ENCODE assay signal across 8 cellular contexts in the genomic region with DNA sequence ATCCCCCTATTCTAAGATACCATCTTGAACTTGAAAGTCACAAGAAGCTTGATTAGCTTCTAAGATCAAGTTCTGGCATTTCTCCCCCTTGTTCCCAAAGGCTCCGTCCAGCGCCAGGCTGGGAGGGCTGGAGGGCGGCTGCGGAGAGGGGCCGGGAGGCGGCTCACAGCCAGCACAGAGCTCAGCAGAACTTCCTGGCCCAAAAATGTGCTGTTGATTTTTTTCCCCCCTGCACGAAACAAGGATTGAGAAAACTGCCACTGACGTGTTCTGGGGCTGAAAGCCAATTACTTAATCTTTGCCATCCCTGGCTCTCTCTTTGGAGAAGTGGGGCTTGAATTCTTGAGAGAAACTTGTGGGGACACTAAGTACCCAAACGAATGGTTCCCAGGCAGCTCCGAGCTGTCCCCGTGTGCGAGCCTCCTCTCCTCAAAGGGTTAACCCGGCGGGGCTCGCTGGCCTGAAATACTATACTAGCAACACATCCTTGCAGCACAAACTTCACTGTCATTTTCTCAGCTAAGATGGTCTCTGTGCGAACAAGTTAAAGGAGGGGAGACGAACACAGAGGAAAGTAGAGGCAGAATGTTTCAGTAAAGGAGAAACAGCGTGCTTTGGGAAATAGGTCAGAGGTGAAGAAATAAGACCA. TPM values are rescaled to one million over a fixed set of nuclear protein-coding genes. Genes with fewer than 3 reads are reported as not detected.
A peak's percentile ranks its signal among the peaks of the same experiment; 100 is the strongest.
DNase-seq lines count a peak whose midpoint lies in the region; ATAC-seq, FAIRE-seq and TF ChIP-seq lines count a peak whose summit lies in the region.

No MANE protein-coding gene starts in this region.

- no peak overlapping the region for H2AK5ac ChIP-seq in trophoblast cell (ENCODE audit: low read length)

- H3K14ac ChIP-seq in trophoblast cell (ENCODE audit: low read length) = peak overlapping the region; percentile 11

- no peak overlapping the region for H3K23ac ChIP-seq in trophoblast cell (ENCODE audit: low read length)

- peak overlapping the region; percentile 88 for H4K91ac ChIP-seq in trophoblast cell (ENCODE audit: low read depth, low read length)

- peaks cover 5% of the 10 kb centered on the region for H3K79me2 ChIP-seq in trophoblast cell (ENCODE audit: control insufficient read depth, insufficient read depth, low read length, poor library complexity)

- peaks cover 25% of the 10 kb centered on the region for H3K79me1 ChIP-seq in trophoblast cell (ENCODE audit: low read length)

- FAIRE-seq in GM18507 (lab: Jason Lieb, UNC) = no peak

- H3K18ac ChIP-seq in trophoblast cell (ENCODE audit: low read length) = peak overlapping the region; percentile 0

- DNase-seq in A673 (ENCODE audit: low spot score) (peak; percentile 62), GM18507 (ENCODE audit: extremely low spot score, insufficient read length, low read depth) (peak; percentile 9), NT2/D1 (ENCODE audit: low read depth, low spot score) (peak; percentile 36), left cardiac atrium (peak; percentile 83), trophoblast cell (peak; percentile 23 to 48), NCI-H2081 treated with DMSO at 0.1 percent for 48 hours (lab: John Stamatoyannopoulos, UW) (no peak)

- H3K27ac ChIP-seq in A673 (ENCODE audit: low read depth, low read length, poor library complexity, severe bottlenecking) = peak overlapping the region; percentile 67
- H3K27ac ChIP-seq in adipose tissue (ENCODE audit: low read depth, low read length) = peak overlapping the region; percentile 80
- peak overlapping the region; percentile 99 for H3K27ac ChIP-seq in trophoblast cell (ENCODE audit: low read depth, low read length)

- H3K4ac ChIP-seq in trophoblast cell (ENCODE audit: low read depth, low read length) = peak overlapping the region; percentile 56

- no peaks in the 10 kb centered on the region for H3K9me3 ChIP-seq in A673 (ENCODE audit: low read depth, low read length, poor library complexity, severe bottlenecking)
- no peaks in the 10 kb centered on the region for H3K9me3 ChIP-seq in NT2/D1 (ENCODE audit: insufficient read depth, low read length)
- H3K9me3 ChIP-seq in trophoblast cell (ENCODE audit: insufficient read depth, low read depth, low read length) = no peaks in the 10 kb centered on the region

- peak overlapping the region; percentile 51 for H4K12ac ChIP-seq in trophoblast cell (ENCODE audit: low read depth, low read length)

- H3K9ac ChIP-seq in NT2/D1 (ENCODE audit: insufficient read length, low read depth) = peak overlapping the region; percentile 72
- peak overlapping the region; percentile 64 for H3K9ac ChIP-seq in trophoblast cell (ENCODE audit: low read length)

- peak overlapping the region; percentile 51 for H3K4me3 ChIP-seq in A673 (ENCODE audit: low read depth, low read length, poor library complexity, severe bottlenecking)
- H3K4me3 ChIP-seq in NT2/D1 (ENCODE audit: insufficient read length, low read depth) = peak overlapping the region; percentile 54
- H3K4me3 ChIP-seq in trophoblast cell (ENCODE audit: low read depth, low read length) = peak overlapping the region; percentile 51

- H3K4me1 ChIP-seq in A673 (ENCODE audit: insufficient read depth, low read length, poor library complexity, severe bottlenecking) = peaks cover 40% of the 10 kb centered on the region
- H3K4me1 ChIP-seq in NT2/D1 (ENCODE audit: insufficient read depth, insufficient read length) = peaks cover 9% of the 10 kb centered on the region
- peaks cover 18 to 19% of the 10 kb centered on the region in 2 experiments for H3K4me1 ChIP-seq in trophoblast cell (ENCODE audit: control insufficient read depth in 1 of 2, insufficient read depth in 2 of 2, low read length in 2 of 2)

- peak overlapping the region; percentile 42 for H2BK12ac ChIP-seq in trophoblast cell (ENCODE audit: low read length)

- H3K36me3 ChIP-seq in A673 (ENCODE audit: insufficient read depth, low read length, poor library complexity, severe bottlenecking) (no peaks in the 10 kb centered on the region), NT2/D1 (ENCODE audit: insufficient read depth, insufficient read length, low read length) (peaks cover 3% of the 10 kb centered on the region), trophoblast cell (ENCODE audit: control insufficient read depth in 1 of 2, insufficient read depth in 2 of 2, low read length in 2 of 2) (no peaks in the 10 kb centered on the region)

- TF ChIP-seq CTCF in A673 (conservative IDR thresholded peaks at IDR 0.05; ENCODE audit: low read depth, low read length) = no peak

- intact Hi-C loops in A673 (cut with micrococcal nuclease; ENCODE audit: unreplicated experiment) (loop anchor here (10.0 kb wide), 1 partner anchor 120 kb away; a partner anchor contains a TSS), left cardiac atrium (cut with DNase I) (loop anchor here in 1 of 2 donors (10.0 kb wide), 1 partner anchor 120 kb away; a partner anchor contains a TSS)

- CTCF ChIA-PET in A673 (lab: Charles Lee) = interaction anchor here (1.0 to 1.2 kb wide), 2 partner anchors 244 to 347 kb away, joined by 3 to 7 read pairs; no protein-coding TSS in a partner anchor

- peak overlapping the region; percentile 38 for H4K8ac ChIP-seq in trophoblast cell (ENCODE audit: low read depth, low read length)

- POLR2A ChIA-PET in A673 (lab: Charles Lee; ENCODE audit: low non-redundant PET) = no interaction called here

- H2BK5ac ChIP-seq in trophoblast cell (ENCODE audit: low read depth, low read length, poor library complexity) = peak overlapping the region; percentile 48

- peak overlapping the region; percentile 1 for H2AFZ ChIP-seq in trophoblast cell (ENCODE audit: insufficient read depth, low read length, poor library complexity)

- H3K4me2 ChIP-seq in trophoblast cell (ENCODE audit: low read length) = peak overlapping the region; percentile 81

- H3K27me3 ChIP-seq in A673 (replicated peaks; ENCODE audit: insufficient read depth, low read depth, low read length, poor library complexity) = no peaks in the 10 kb centered on the region
- no peaks in the 10 kb centered on the region for H3K27me3 ChIP-seq in NT2/D1 (ENCODE audit: insufficient read depth, insufficient read length)
- no peaks in the 10 kb centered on the region for H3K27me3 ChIP-seq in trophoblast cell (ENCODE audit: insufficient read depth, low read length)

- BruUV-seq in A673 (replicated peaks; lab: Mats Ljungman, UMichigan) = TSS peak; percentile 73

- H2BK120ac ChIP-seq in trophoblast cell (ENCODE audit: insufficient read depth, low read length, poor library complexity) = peak overlapping the region; percentile 57

- peak; percentile 43 for ATAC-seq in HG02938 (IDR thresholded peaks at IDR 0.05; ENCODE audit: unreplicated experiment)
- ATAC-seq in left cardiac atrium = peak; percentile 62 to 78

- WGBS in adipose tissue, 3 donors = 1% methylated on average over 18 of the region's 18 CpGs
- no CpG with 5 or more reads among the region's 18 CpGs for WGBS in trophoblast cell (ENCODE audit: extremely low coverage, insufficient coverage, insufficient read length)

RNA-seq across cellular contexts. Expression of a gene that starts 0.5 kb away (rescaled TPM):
- 7.8 and 9.8 TPM in 2 replicates for total RNA-seq in A673 (2021)
- 10 to 100 TPM; 21.9 to 46.5 (median 26.3) TPM for polyA plus RNA-seq in adipose tissue
- 10 to 100 TPM; 11.2 to 13.2 TPM for total RNA-seq in left cardiac atrium
- 17.6 and 19.0 TPM in 2 replicates for polyA plus RNA-seq in trophoblast cell (2013)
